Comparison of ENCODE assay signal across 17 cellular contexts in genomic region chr7:427506-428103, GRCh38.
DNase-seq lines count a peak whose midpoint lies in the region; ATAC-seq, FAIRE-seq and TF ChIP-seq lines count a peak whose summit lies in the region.
"Had no signal": no experiment of that assay in that cellular context is flagged by ENCODE, and none has a peak within 500 bp of the region (broad histone marks: within the 10 kb centered on the region; RNA-seq: fewer than 3 reads in every experiment).

No MANE protein-coding gene starts in this region.

- TF ChIP-seq CTCF in HEK293 (tag by site-specific recombination; IDR thresholded peaks at IDR 0.05) = no peak
- TF ChIP-seq CTCF in H1 (IDR thresholded peaks at IDR 0.05; ENCODE audit: control extremely low read depth in 1 of 3, insufficient read depth in 1 of 3, low read depth in 1 of 3, low read length in 3 of 3) = no peak

- no peak overlapping the region for H3K23ac ChIP-seq in H1 (ENCODE audit: insufficient read length)

- POLR2A ChIA-PET in HEK293 (lab: Yijun Ruan, JAX) (no interaction called here), H1 (lab: Charles Lee; ENCODE audit: partially characterized antibody) (no interaction called here)

- no peak overlapping the region for H2BK5ac ChIP-seq in H1 (ENCODE audit: low read depth, low read length)

- H3K4me3 Mint-ChIP-seq in T-helper 17 cell = no peak overlapping the region
- H3K4me3 Mint-ChIP-seq in activated CD4-positive, alpha-beta T cell treated with anti-CD3 and anti-CD28 coated beads, Interleukin-2, amount 10 ng/mL, durations not matched to agents 24 days and 14 days = no peak overlapping the region
- H3K4me3 Mint-ChIP-seq: B cell; CD8-positive, alpha-beta T cell; HFFc6 had no signal

- no peak for ATAC-seq in T-helper 17 cell
- ATAC-seq: CD8-positive, alpha-beta T cell had no signal

- H3K9ac ChIP-seq in H1 (replicated peaks in 1 of 4; ENCODE audit: extremely low read depth in 1 of 4, low read depth in 3 of 4, low read length in 3 of 4) = no peak overlapping the region
- H3K9ac ChIP-seq: BLaER1 treated with 17β-estradiol and CSF1 and Interleukin-3, amounts not matched to agents 10 nM and 100 nM had no signal

- intact Hi-C loops in activated CD4-positive, alpha-beta T cell treated with anti-CD3 and anti-CD28 coated beads, Interleukin-2, amount 10 ng/mL, durations not matched to agents 24 days and 14 days (cut with micrococcal nuclease) = no loop called here

- H3K36me3 ChIP-seq in HEK293 (ENCODE audit: control insufficient read depth in 2 of 2, insufficient read depth in 1 of 2, low read length in 2 of 2) (no peaks in the 10 kb centered on the region), H1 (ENCODE audit: control insufficient read depth in 2 of 4, insufficient read depth in 4 of 4, low read length in 3 of 4) (no peaks in the 10 kb centered on the region)
- H3K36me3 ChIP-seq: BLaER1 treated with 17β-estradiol and CSF1 and Interleukin-3, amounts not matched to agents 10 nM and 100 nM had no signal

- H3K14ac ChIP-seq in H1 (ENCODE audit: insufficient read length) = no peak overlapping the region

- H3K9me3 ChIP-seq in HEK293 (ENCODE audit: control insufficient read depth, insufficient read depth, low read depth, low read length) (no peaks in the 10 kb centered on the region), T-helper 17 cell (ENCODE audit: control insufficient read depth, low read length, poor library complexity, severe bottlenecking) (no peaks in the 10 kb centered on the region), H1 (ENCODE audit: insufficient read depth in 2 of 2, low read depth in 1 of 2, low read length in 1 of 2) (no peaks in the 10 kb centered on the region)
- H3K9me3 ChIP-seq: BLaER1 treated with 17β-estradiol and CSF1 and Interleukin-3, amounts not matched to agents 10 nM and 100 nM had no signal

- peak overlapping the region; percentile 29 for H3K27ac Mint-ChIP-seq in T-helper 17 cell
- H3K27ac Mint-ChIP-seq in activated CD4-positive, alpha-beta T cell treated with anti-CD3 and anti-CD28 coated beads, Interleukin-2, amount 10 ng/mL, durations not matched to agents 24 days and 14 days = no peak overlapping the region
- H3K27ac Mint-ChIP-seq: B cell; CD8-positive, alpha-beta T cell; HFFc6 had no signal

- no peak overlapping the region for H3K4ac ChIP-seq in H1 (replicated peaks; ENCODE audit: insufficient read length, low read depth, low read length)

- H3K36me3 Mint-ChIP-seq in T-helper 17 cell (ENCODE audit: low read depth) = no peaks in the 10 kb centered on the region
- no peaks in the 10 kb centered on the region for H3K36me3 Mint-ChIP-seq in activated CD4-positive, alpha-beta T cell treated with anti-CD3 and anti-CD28 coated beads, Interleukin-2, amount 10 ng/mL, durations not matched to agents 24 days and 14 days (ENCODE audit: low read depth)
- H3K36me3 Mint-ChIP-seq: CD8-positive, alpha-beta T cell had no signal

- no peak overlapping the region for H2AFZ ChIP-seq in H1 (ENCODE audit: low read length)

- FAIRE-seq in H1 (lab: Jason Lieb, UNC) (no peak), urothelium cell line (lab: Jason Lieb, UNC) (peak; percentile 76)
- FAIRE-seq: H54 had no signal

- no peak overlapping the region for H2BK20ac ChIP-seq in H1 (ENCODE audit: low read length)

- TF ChIP-seq RAD21 in H1 (IDR thresholded peaks at IDR 0.05 in 1 of 2, conservative IDR thresholded peaks at IDR 0.05 in 1 of 2; ENCODE audit: low read depth in 2 of 2, low read length in 2 of 2) = no peak

- H3K27me3 ChIP-seq in H1 (replicated peaks in 1 of 4; ENCODE audit: control insufficient read depth in 3 of 4, extremely low read depth in 1 of 4, insufficient read depth in 3 of 4, low read length in 3 of 4) = no peaks in the 10 kb centered on the region
- H3K27me3 ChIP-seq: BLaER1 treated with 17β-estradiol and CSF1 and Interleukin-3, amounts not matched to agents 10 nM and 100 nM had no signal

- CTCF ChIA-PET in HEK293 (lab: Yijun Ruan, JAX) = no interaction called here
- CTCF ChIA-PET in H1 (lab: Charles Lee; ENCODE audit: partially characterized antibody) = interaction anchor here (1.5 kb wide), 1 partner anchor 83 kb away, joined by 4 read pairs; no protein-coding TSS in a partner anchor

- no peaks in the 10 kb centered on the region for H4K20me1 ChIP-seq in H1 (replicated peaks in 1 of 2; ENCODE audit: control insufficient read depth in 1 of 2, insufficient read depth in 2 of 2, low read length in 2 of 2)

- H4K8ac ChIP-seq in H1 (ENCODE audit: extremely low read depth, insufficient read depth, low read length) = no peak overlapping the region

- 0 out of 2 replicates have a peak, but pooled peaks cover 2% of the 10 kb centered on the region for H3K79me1 ChIP-seq in H1 (ENCODE audit: low read depth, low read length)

- H3K56ac ChIP-seq in H1 (replicated peaks; ENCODE audit: insufficient read length, low read depth, low read length) = no peak overlapping the region

- peak overlapping the region; percentile 1; the same call in 1 of the 2 replicates for H2AK5ac ChIP-seq in H1 (ENCODE audit: low read depth, low read length)

- WGBS in H1 (ENCODE audit: extremely low coverage in 1 of 2, insufficient coverage in 1 of 2, insufficient read length in 1 of 2, insufficient replicate concordance in 2 of 2, low coverage in 1 of 2, low lambda C conversion rate in 2 of 2, missing lambda C conversion rate in 1 of 2), 2 experiments = 89% methylated on average over 18 of the region's 18 CpGs; no CpG with 5 or more reads in 1 of the 2 experiments

- H4K91ac ChIP-seq in H1 (replicated peaks; ENCODE audit: insufficient read length, low read length) = no peak overlapping the region

- H3K4me2 ChIP-seq in H1 (ENCODE audit: insufficient read depth in 1 of 2, low read depth in 2 of 2, low read length in 2 of 2) = no peak overlapping the region

- no peaks in the 10 kb centered on the region for H3K4me1 ChIP-seq in HEK293 (ENCODE audit: control insufficient read depth, insufficient read depth, low read length)
- H3K4me1 ChIP-seq in H1 (replicated peaks in 1 of 4; ENCODE audit: control insufficient read depth in 3 of 4, insufficient read depth in 4 of 4, low read length in 3 of 4) = peaks cover 0 to 6% (median 3%) of the 10 kb centered on the region in 4 experiments; a peak in 3 of 7 replicates

- H3K4me3 ChIP-seq in HEK293 (ENCODE audit: low read depth, low read length) (no peak overlapping the region), H1 (ENCODE audit: extremely low read depth in 1 of 4, insufficient read depth in 2 of 4, low read depth in 3 of 4, low read length in 4 of 4) (no peak overlapping the region)
- H3K4me3 ChIP-seq: BLaER1 treated with 17β-estradiol and CSF1 and Interleukin-3, amounts not matched to agents 10 nM and 100 nM had no signal

- no peaks in the 10 kb centered on the region for H3K27me3 Mint-ChIP-seq in T-helper 17 cell
- no peaks in the 10 kb centered on the region for H3K27me3 Mint-ChIP-seq in activated CD4-positive, alpha-beta T cell treated with anti-CD3 and anti-CD28 coated beads, Interleukin-2, amount 10 ng/mL, durations not matched to agents 24 days and 14 days
- H3K27me3 Mint-ChIP-seq: B cell had no signal

- no peak overlapping the region for H2BK12ac ChIP-seq in H1 (ENCODE audit: low read depth, low read length)

- no peaks in the 10 kb centered on the region for H3K4me1 Mint-ChIP-seq in T-helper 17 cell
- H3K4me1 Mint-ChIP-seq in activated CD4-positive, alpha-beta T cell treated with anti-CD3 and anti-CD28 coated beads, Interleukin-2, amount 10 ng/mL, durations not matched to agents 24 days and 14 days = no peaks in the 10 kb centered on the region
- H3K4me1 Mint-ChIP-seq: B cell had no signal

- no peak for TF ChIP-seq EP300 in H1 (IDR thresholded peaks at IDR 0.05; ENCODE audit: borderline replicate concordance in 1 of 2, low read depth in 2 of 2, low read length in 2 of 2)

- no peak for DNase-seq in T-helper 17 cell
- no peak for DNase-seq in H1 (ENCODE audit: low read depth in 1 of 2, low spot score in 2 of 2)
- DNase-seq in urothelium cell line (ENCODE audit: low spot score) = no peak
- DNase-seq in HT-29 (ENCODE audit: low spot score) = no peak
- no peak for DNase-seq in activated CD4-positive, alpha-beta T cell treated with anti-CD3 and anti-CD28 coated beads, Interleukin-2, amount 10 ng/mL, durations not matched to agents 24 days and 14 days
- DNase-seq: Calu3; CD8-positive, alpha-beta T cell; DMS79 treated with DMSO at 0.1 percent for 48 hours; GF-D8; HCEC 1CT; HFFc6; IMR-90; KBM-7 had no signal

- no peak overlapping the region for H2BK15ac ChIP-seq in H1 (ENCODE audit: low read length)

- no peak overlapping the region for H2BK120ac ChIP-seq in H1 (replicated peaks; ENCODE audit: low read depth, low read length)

- H3K79me2 ChIP-seq in H1 (ENCODE audit: control insufficient read depth in 1 of 2, insufficient read depth in 2 of 2, low read length in 2 of 2) = no peaks in the 10 kb centered on the region

- H3K23me2 ChIP-seq in H1 (ENCODE audit: low read depth, low read length) = no peaks in the 10 kb centered on the region

- no peaks in the 10 kb centered on the region for H3K9me3 Mint-ChIP-seq in activated CD4-positive, alpha-beta T cell treated with anti-CD3 and anti-CD28 coated beads, Interleukin-2, amount 10 ng/mL, durations not matched to agents 24 days and 14 days
- H3K9me3 Mint-ChIP-seq: CD8-positive, alpha-beta T cell had no signal

- H3K18ac ChIP-seq in H1 (ENCODE audit: extremely low read depth, low read length) = no peak overlapping the region

- H3K27ac ChIP-seq in HEK293 (ENCODE audit: extremely low read depth, low read depth, low read length) (no peak overlapping the region), H1 (ENCODE audit: low read depth, low read length) (no peak overlapping the region)
- H3K27ac ChIP-seq: BLaER1 treated with 17β-estradiol and CSF1 and Interleukin-3, amounts not matched to agents 10 nM and 100 nM had no signal

- H4K5ac ChIP-seq in H1 (ENCODE audit: insufficient read length, low read depth, low read length) = no peak overlapping the region

- TF ChIP-seq POLR2A in H1 (IDR thresholded peaks at IDR 0.05; ENCODE audit: control extremely low read depth in 1 of 2, low read depth in 2 of 2, low read length in 2 of 2) = no peak

TF ChIP-seq in HEK293, 187 proteins besides CTCF, POLR2A, EP300 and RAD21 (continues in another document):
- peak; percentile 98 for TF ChIP-seq ZNF146 (tag by site-specific recombination; IDR thresholded peaks at IDR 0.05)
- TF ChIP-seq ZNF791 (tag by site-specific recombination; IDR thresholded peaks at IDR 0.05) = no peak
- TF ChIP-seq IKZF3 (tag by site-specific recombination; IDR thresholded peaks at IDR 0.05) = no peak
- TF ChIP-seq BCL11B (tag by site-specific recombination; IDR thresholded peaks at IDR 0.05; ENCODE audit: low read depth) = no peak
- no peak for TF ChIP-seq SALL2 (tag by site-specific recombination; IDR thresholded peaks at IDR 0.05; ENCODE audit: borderline replicate concordance)

TF ChIP-seq in H1, 55 proteins besides CTCF, POLR2A, EP300 and RAD21 (continues in another document):
- TF ChIP-seq HDAC2 (IDR thresholded peaks at IDR 0.05; ENCODE audit: borderline replicate concordance in 1 of 2, low read depth in 2 of 2, low read length in 2 of 2) = no peak
